Comparison of ENCODE assay signal across 26 cellular contexts in genomic region chr1:57546931-57547330, GRCh38.
"Had no signal": no experiment of that assay in that cellular context is flagged by ENCODE, and none has a peak within 500 bp of the region (broad histone marks: within the 10 kb centered on the region; RNA-seq: fewer than 3 reads in every experiment).

No MANE protein-coding gene starts in this region.

- H3K4me3 Mint-ChIP-seq: activated CD4-positive, alpha-beta T cell treated with anti-CD3 and anti-CD28 coated beads, Interleukin-2, amount 10 ng/mL, durations not matched to agents 7 days and 5 days; activated CD8-positive, alpha-beta T cell treated with anti-CD3 and anti-CD28 coated beads for 36 hours; activated naive CD8-positive, alpha-beta T cell; activated T-helper 17 cell treated with anti-CD3 and anti-CD28 coated beads, Interleukin-2, amount 50 U/mL, for 72 hours; effector memory CD8-positive, alpha-beta T cell; naive B cell; neural crest cell; stimulated activated naive CD8-positive, alpha-beta T cell treated with anti-CD3 and anti-CD28 coated beads, Interleukin-15, amount 100 ng/mL, for 72 hours had no signal

- H3K27ac ChIP-seq: adrenal gland, ascending aorta, brain microvascular endothelial cell, lower lobe of right lung, right lobe of liver, skin epidermis, tibial nerve, VCaP had no signal

- H3K27me3 Mint-ChIP-seq: activated CD4-positive, alpha-beta T cell treated with anti-CD3 and anti-CD28 coated beads, Interleukin-2, amount 10 ng/mL, durations not matched to agents 7 days and 5 days; activated CD8-positive, alpha-beta T cell treated with anti-CD3 and anti-CD28 coated beads for 36 hours; naive B cell; stimulated activated naive CD8-positive, alpha-beta T cell treated with anti-CD3 and anti-CD28 coated beads, Interleukin-15, amount 100 ng/mL, for 72 hours had no signal

- ATAC-seq: activated CD4-positive, CD25-positive, alpha-beta regulatory T cell treated with anti-CD3 and anti-CD28 coated beads, Interleukin-2, amount 50 U/mL, for 24 hours; activated CD8-positive, alpha-beta T cell treated with anti-CD3 and anti-CD28 coated beads for 36 hours; activated T-helper 17 cell treated with anti-CD3 and anti-CD28 coated beads, Interleukin-2, amount 50 U/mL, for 72 hours; effector memory CD8-positive, alpha-beta T cell; esophagus mucosa; left lobe of liver; lower lobe of right lung; right lobe of liver; stimulated activated naive CD8-positive, alpha-beta T cell treated with anti-CD3 and anti-CD28 coated beads, Interleukin-15, amount 100 ng/mL, for 72 hours had no signal

- H3K9me3 ChIP-seq: adrenal gland, ascending aorta, lower lobe of right lung, right lobe of liver, tibial nerve had no signal

- H3K36me3 ChIP-seq: adrenal gland, ascending aorta, brain microvascular endothelial cell, lower lobe of right lung, right lobe of liver, tibial nerve had no signal

- H3K4me1 Mint-ChIP-seq: activated CD4-positive, alpha-beta T cell treated with anti-CD3 and anti-CD28 coated beads, Interleukin-2, amount 10 ng/mL, durations not matched to agents 7 days and 5 days; activated T-helper 17 cell treated with anti-CD3 and anti-CD28 coated beads, Interleukin-2, amount 50 U/mL, for 72 hours; neural crest cell; stimulated activated naive CD8-positive, alpha-beta T cell treated with anti-CD3 and anti-CD28 coated beads, Interleukin-15, amount 100 ng/mL, for 72 hours had no signal

- H3K4me3 ChIP-seq: adrenal gland, ascending aorta, lower lobe of right lung, right lobe of liver, skin epidermis, tibial nerve had no signal

- H3K27me3 ChIP-seq: adrenal gland, ascending aorta, brain microvascular endothelial cell, right lobe of liver, tibial nerve had no signal

- H3K36me3 Mint-ChIP-seq: activated naive CD8-positive, alpha-beta T cell; naive B cell had no signal

- H3K27ac Mint-ChIP-seq: activated CD4-positive, alpha-beta T cell treated with anti-CD3 and anti-CD28 coated beads, Interleukin-2, amount 10 ng/mL, durations not matched to agents 7 days and 5 days; activated CD8-positive, alpha-beta T cell treated with anti-CD3 and anti-CD28 coated beads for 36 hours; activated naive CD8-positive, alpha-beta T cell; activated T-helper 17 cell treated with anti-CD3 and anti-CD28 coated beads, Interleukin-2, amount 50 U/mL, for 72 hours; effector memory CD8-positive, alpha-beta T cell; naive B cell; stimulated activated naive CD8-positive, alpha-beta T cell treated with anti-CD3 and anti-CD28 coated beads, Interleukin-15, amount 100 ng/mL, for 72 hours had no signal

- DNase-seq: activated CD4-positive, alpha-beta T cell treated with anti-CD3 and anti-CD28 coated beads, Interleukin-2, amount 10 ng/mL, durations not matched to agents 7 days and 5 days; activated CD8-positive, alpha-beta T cell treated with anti-CD3 and anti-CD28 coated beads for 36 hours; activated naive CD4-positive, alpha-beta T cell; activated T-cell treated with anti-CD3 and anti-CD28 coated beads, Interleukin-2, amount 50 U/mL, for 1 hour; adrenal gland; brain microvascular endothelial cell; central memory CD4-positive, alpha-beta T cell; effector memory CD8-positive, alpha-beta T cell; foreskin melanocyte; lower lobe of right lung; naive B cell; occipital lobe; posterior cingulate gyrus; right lobe of liver; stimulated activated CD4-positive, alpha-beta T cell treated with anti-CD3 and anti-CD28 coated beads, Interleukin-1b, Interleukin-23, amount 100 ng/mL, for 48 hours; stimulated activated naive CD8-positive, alpha-beta T cell treated with anti-CD3 and anti-CD28 coated beads, Interleukin-15, amount 100 ng/mL, for 72 hours had no signal

- H3K4me1 ChIP-seq: adrenal gland, ascending aorta, lower lobe of right lung, right lobe of liver, tibial nerve had no signal

- H3K9me3 Mint-ChIP-seq: activated CD8-positive, alpha-beta T cell treated with anti-CD3 and anti-CD28 coated beads for 36 hours; activated T-helper 17 cell treated with anti-CD3 and anti-CD28 coated beads, Interleukin-2, amount 50 U/mL, for 72 hours; neural crest cell had no signal
